ENCODE assay signal across 21 cellular contexts in the genomic region with DNA sequence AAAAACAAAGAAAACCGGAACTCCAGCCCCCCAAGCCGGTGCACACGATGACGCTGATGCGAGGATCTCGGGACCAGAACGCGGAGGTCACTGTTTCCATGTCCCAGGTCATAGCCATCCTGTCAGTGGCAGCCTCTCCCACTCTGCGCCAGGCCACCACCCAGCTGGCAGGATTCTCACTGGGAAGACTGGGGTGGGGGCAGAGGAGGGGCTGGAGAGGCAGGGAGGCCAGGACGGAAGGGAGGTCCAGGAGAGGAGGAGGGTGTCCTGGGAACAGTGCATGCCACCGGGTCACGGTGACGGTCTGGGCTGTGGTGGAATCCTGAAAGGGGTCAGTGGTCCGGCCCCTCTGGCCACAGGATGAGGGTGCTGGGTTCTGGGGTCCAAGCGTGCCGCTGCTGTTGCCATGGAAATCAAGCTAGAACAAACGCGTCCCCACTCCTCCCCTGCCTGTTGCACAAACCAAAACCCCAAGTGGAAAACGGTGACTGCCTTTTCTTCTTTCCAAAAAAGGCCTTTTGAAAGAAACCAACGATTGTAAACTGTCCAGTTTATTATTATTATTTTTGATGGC. TPM values are rescaled to one million over a fixed set of nuclear protein-coding genes. Genes with fewer than 3 reads are reported as not detected.
DNase-seq lines count a peak whose midpoint lies in the region; ATAC-seq and TF ChIP-seq lines count a peak whose summit lies in the region.
"Had no signal": no experiment of that assay in that cellular context is flagged by ENCODE, and none has a peak within 500 bp of the region (broad histone marks: within the 10 kb centered on the region; RNA-seq: fewer than 3 reads in every experiment).

No MANE protein-coding gene starts in this region.

- no peaks in the 10 kb centered on the region for H4K20me1 ChIP-seq in neural cell (ENCODE audit: insufficient read depth)

- no peaks in the 10 kb centered on the region for H3K27me3 Mint-ChIP-seq in brain
- no peaks in the 10 kb centered on the region for H3K27me3 Mint-ChIP-seq in type B pancreatic cell

- peak; percentile 60 for DNase-seq in Right ventricle myocardium inferior (ENCODE audit: missing footprints)
- no peak for DNase-seq in left ventricle myocardium superior
- no peak for DNase-seq in type B pancreatic cell (ENCODE audit: extremely low spot score, unreplicated experiment)
- DNase-seq in HAP-1 (ENCODE audit: low spot score in 2 of 2) = no peak
- no peak for DNase-seq in retina
- DNase-seq: C1 segment of cervical spinal cord, DMS 273 treated with DMSO at 0.1 percent for 48 hours, GDM1, GOT3, HFFc6, Karpas-422, MG63, NCI-H1105, NCI-H187, NCI-H226, NCI-H524 treated with DMSO at 0.1 percent for 48 hours, SHP77 treated with DMSO at 0.1 percent for 48 hours had no signal

- peaks cover 6% of the 10 kb centered on the region for H3K36me3 ChIP-seq in neural cell (ENCODE audit: insufficient read depth, low read length)
- H3K36me3 ChIP-seq in HAP-1 (replicated peaks) = no peaks in the 10 kb centered on the region

- no peaks in the 10 kb centered on the region for H3K4me1 ChIP-seq in HAP-1

- H3K4me2 ChIP-seq in neural cell (ENCODE audit: low read length) = no peak overlapping the region

- in situ Hi-C loops in HAP-1 (cut with MboI; ENCODE audit: low sequenced_read_pairs) = no loop called here

- H3K9ac ChIP-seq in neural cell (ENCODE audit: low read length) = no peak overlapping the region

- ATAC-seq in Right ventricle myocardium inferior (no peak), left ventricle myocardium superior (no peak), GM18867 (IDR thresholded peaks at IDR 0.05; ENCODE audit: unreplicated experiment) (no peak)
- ATAC-seq: A549 had no signal

- no peak overlapping the region for H3K4me3 Mint-ChIP-seq in brain
- H3K4me3 Mint-ChIP-seq in type B pancreatic cell = no peak overlapping the region
- H3K4me3 Mint-ChIP-seq: HFFc6 had no signal

- H3K79me2 ChIP-seq in neural cell (replicated peaks; ENCODE audit: insufficient read depth, low read length) = no peaks in the 10 kb centered on the region

- no peaks in the 10 kb centered on the region for H3F3A ChIP-seq in neural cell (ENCODE audit: insufficient read depth, low read length, poor library complexity, severe bottlenecking)

- H3K9me3 ChIP-seq in neural cell (ENCODE audit: low read length) = no peaks in the 10 kb centered on the region
- H3K9me3 ChIP-seq in HAP-1 = no peaks in the 10 kb centered on the region
- H3K9me3 ChIP-seq: A549, MG63 had no signal

- TF ChIP-seq CTCF in brain (conservative IDR thresholded peaks at IDR 0.05) (no peak), neural cell (IDR thresholded peaks at IDR 0.05; ENCODE audit: poor library complexity, severe bottlenecking) (no peak), type B pancreatic cell (conservative IDR thresholded peaks at IDR 0.05) (no peak)

- H3K4me1 Mint-ChIP-seq in brain (peaks cover 46% of the 10 kb centered on the region), type B pancreatic cell (ENCODE audit: unreplicated experiment) (peaks cover 26% of the 10 kb centered on the region)

- intact Hi-C loops in Right ventricle myocardium inferior (cut with DNase I) (no loop called here), left ventricle myocardium superior (cut with micrococcal nuclease) (no loop called here)

- no peak for TF ChIP-seq EP300 in neural cell (conservative IDR thresholded peaks at IDR 0.05; ENCODE audit: poor library complexity, severe bottlenecking)

- no peaks in the 10 kb centered on the region for H3K9me2 ChIP-seq in neural cell (ENCODE audit: insufficient read depth, low read length)

- no peak overlapping the region for H2AFZ ChIP-seq in neural cell (ENCODE audit: low read depth, low read length)

- peak overlapping the region; percentile 23 to 44 (median 28) for H3K27ac Mint-ChIP-seq in brain
- H3K27ac Mint-ChIP-seq in type B pancreatic cell = peak overlapping the region; percentile 18
- H3K27ac Mint-ChIP-seq: HFFc6 had no signal

- TF ChIP-seq RAD21 in neural cell (conservative IDR thresholded peaks at IDR 0.05) = no peak

- H3K36me3 Mint-ChIP-seq in brain (peaks cover 52% of the 10 kb centered on the region), type B pancreatic cell (peaks cover 25% of the 10 kb centered on the region)

- H3K27ac ChIP-seq in neural cell (ENCODE audit: low read length) = no peak overlapping the region

- H3K27me3 ChIP-seq in neural cell (ENCODE audit: insufficient read depth, low read depth, low read length) (no peaks in the 10 kb centered on the region), HAP-1 (ENCODE audit: low read depth) (no peaks in the 10 kb centered on the region)
- H3K27me3 ChIP-seq: MG63 had no signal

- H3K4me3 ChIP-seq in neural cell (ENCODE audit: low read length) = no peak overlapping the region
- no peak overlapping the region for H3K4me3 ChIP-seq in HAP-1
- H3K4me3 ChIP-seq: A549, MG63 had no signal

- H3K9me3 Mint-ChIP-seq in brain (no peaks in the 10 kb centered on the region), type B pancreatic cell (no peaks in the 10 kb centered on the region)
- H3K9me3 Mint-ChIP-seq: HFFc6 had no signal

TF ChIP-seq in neural cell, 6 proteins besides CTCF, POLR2A, EP300 and RAD21:
- TF ChIP-seq, protein P1, sequence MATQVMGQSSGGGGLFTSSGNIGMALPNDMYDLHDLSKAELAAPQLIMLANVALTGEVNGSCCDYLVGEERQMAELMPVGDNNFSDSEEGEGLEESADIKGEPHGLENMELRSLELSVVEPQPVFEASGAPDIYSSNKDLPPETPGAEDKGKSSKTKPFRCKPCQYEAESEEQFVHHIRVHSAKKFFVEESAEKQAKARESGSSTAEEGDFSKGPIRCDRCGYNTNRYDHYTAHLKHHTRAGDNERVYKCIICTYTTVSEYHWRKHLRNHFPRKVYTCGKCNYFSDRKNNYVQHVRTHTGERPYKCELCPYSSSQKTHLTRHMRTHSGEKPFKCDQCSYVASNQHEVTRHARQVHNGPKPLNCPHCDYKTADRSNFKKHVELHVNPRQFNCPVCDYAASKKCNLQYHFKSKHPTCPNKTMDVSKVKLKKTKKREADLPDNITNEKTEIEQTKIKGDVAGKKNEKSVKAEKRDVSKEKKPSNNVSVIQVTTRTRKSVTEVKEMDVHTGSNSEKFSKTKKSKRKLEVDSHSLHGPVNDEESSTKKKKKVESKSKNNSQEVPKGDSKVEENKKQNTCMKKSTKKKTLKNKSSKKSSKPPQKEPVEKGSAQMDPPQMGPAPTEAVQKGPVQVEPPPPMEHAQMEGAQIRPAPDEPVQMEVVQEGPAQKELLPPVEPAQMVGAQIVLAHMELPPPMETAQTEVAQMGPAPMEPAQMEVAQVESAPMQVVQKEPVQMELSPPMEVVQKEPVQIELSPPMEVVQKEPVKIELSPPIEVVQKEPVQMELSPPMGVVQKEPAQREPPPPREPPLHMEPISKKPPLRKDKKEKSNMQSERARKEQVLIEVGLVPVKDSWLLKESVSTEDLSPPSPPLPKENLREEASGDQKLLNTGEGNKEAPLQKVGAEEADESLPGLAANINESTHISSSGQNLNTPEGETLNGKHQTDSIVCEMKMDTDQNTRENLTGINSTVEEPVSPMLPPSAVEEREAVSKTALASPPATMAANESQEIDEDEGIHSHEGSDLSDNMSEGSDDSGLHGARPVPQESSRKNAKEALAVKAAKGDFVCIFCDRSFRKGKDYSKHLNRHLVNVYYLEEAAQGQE (IDR thresholded peaks at IDR 0.05; ENCODE audit: borderline replicate concordance) = no peak
- no peak for TF ChIP-seq EZH2 (IDR thresholded peaks at IDR 0.05; ENCODE audit: borderline replicate concordance, insufficient read depth, low read length, poor library complexity, severe bottlenecking)
- TF ChIP-seq TAF1 (IDR thresholded peaks at IDR 0.05; ENCODE audit: low read depth) = no peak
- no peak for TF ChIP-seq MXI1 (conservative IDR thresholded peaks at IDR 0.05; ENCODE audit: poor library complexity, severe bottlenecking)
- TF ChIP-seq POLR2AphosphoS5 (IDR thresholded peaks at IDR 0.05) = peak; percentile 13
- TF ChIP-seq SMC3 (conservative IDR thresholded peaks at IDR 0.05; ENCODE audit: poor library complexity) = no peak

RNA-seq across cellular contexts. Expression of a gene that starts 26.1 kb away (rescaled TPM):
- total RNA-seq in Right ventricle myocardium inferior (85.2 TPM), left ventricle myocardium superior (81.2 TPM), type B pancreatic cell (ENCODE audit: low replicate concordance) (77.9 and 78.4 TPM in 2 replicates)
- polyA plus RNA-seq in brain (ENCODE audit: insufficient read depth, low read depth, low replicate concordance) (130 TPM), neural cell (24.3 and 27.8 TPM in 2 replicates)
- polyA minus RNA-seq in neural cell = 20.4 and 24.1 TPM in 2 replicates

RNA-seq across cellular contexts. Expression of a gene that starts 26.2 kb away (rescaled TPM):
- 3.9 TPM for total RNA-seq in Right ventricle myocardium inferior
- total RNA-seq in left ventricle myocardium superior = 5.9 TPM
- 6.1 TPM for polyA plus RNA-seq in brain (ENCODE audit: insufficient read depth, low read depth, low replicate concordance)
- polyA plus RNA-seq in neural cell = 1.6 and 2.8 TPM in 2 replicates
- polyA minus RNA-seq in neural cell = 2.4 and 2.9 TPM in 2 replicates
- 10.3 and 10.9 TPM in 2 replicates for total RNA-seq in type B pancreatic cell (ENCODE audit: low replicate concordance)
